Comparison of ENCODE assay signal across 8 cellular contexts in genomic region chr15:40906101-40906946, GRCh38. TPM values are rescaled to one million over a fixed set of nuclear protein-coding genes. Genes with fewer than 3 reads are reported as not detected.
A peak's percentile ranks its signal among the peaks of the same experiment; 100 is the strongest.
DNase-seq lines count a peak whose midpoint lies in the region; ATAC-seq and TF ChIP-seq lines count a peak whose summit lies in the region.

No MANE protein-coding gene starts in this region.

- peak overlapping the region; percentile 88 to 97 for H3K27ac ChIP-seq in lung (ENCODE audit: low read depth in 1 of 2, low read length in 1 of 2)

- H3K27me3 Mint-ChIP-seq in activated CD4-positive, alpha-beta memory T cell treated with anti-CD3 and anti-CD28 coated beads for 36 hours = no peaks in the 10 kb centered on the region

- H3K36me3 Mint-ChIP-seq in activated CD4-positive, alpha-beta memory T cell treated with anti-CD3 and anti-CD28 coated beads for 36 hours = peaks cover 12% of the 10 kb centered on the region

- H3K36me3 ChIP-seq in lung (ENCODE audit: control insufficient read depth in 2 of 2, insufficient read depth in 2 of 2, low read length in 2 of 2) = peaks cover 12 to 21% of the 10 kb centered on the region in 2 donors

- intact Hi-C loops in activated CD4-positive, alpha-beta memory T cell treated with anti-CD3 and anti-CD28 coated beads for 36 hours (cut with micrococcal nuclease) = loop anchor here (2.0 kb wide), 2 partner anchors 20 to 46 kb away; partner anchors contain the start of gene CHAC1

- POLR2A ChIA-PET in activated CD4-positive, alpha-beta memory T cell treated with anti-CD3 and anti-CD28 coated beads for 36 hours (lab: Charles Lee) = interaction anchor here (1.0 to 3.8 kb wide), 5 partner anchors 12 to 210 kb away, joined by 3 to 15 read pairs (median 6); partner anchors contain the start of genes CHAC1 and VPS18

- no peaks in the 10 kb centered on the region for H3K27me3 ChIP-seq in lung (ENCODE audit: control insufficient read depth, insufficient read depth)

- no peak overlapping the region for H3K27ac Mint-ChIP-seq in activated CD4-positive, alpha-beta memory T cell treated with anti-CD3 and anti-CD28 coated beads for 36 hours

- peak; percentile 59 for TF ChIP-seq CTCF in lung (IDR thresholded peaks at IDR 0.05; ENCODE audit: control extremely low read depth, extremely low read depth)

- H3K4me1 ChIP-seq in lung (ENCODE audit: control insufficient read depth in 2 of 2, insufficient read depth in 2 of 2, low read length in 2 of 2) = peaks cover 6 to 36% of the 10 kb centered on the region in 2 donors

- H3K9me3 Mint-ChIP-seq in activated CD4-positive, alpha-beta memory T cell treated with anti-CD3 and anti-CD28 coated beads for 36 hours = no peaks in the 10 kb centered on the region

- H3K4me1 Mint-ChIP-seq in activated CD4-positive, alpha-beta memory T cell treated with anti-CD3 and anti-CD28 coated beads for 36 hours (ENCODE audit: low read depth) = peaks cover 17% of the 10 kb centered on the region

- peak; percentile 95 for DNase-seq in AG08395 (ENCODE audit: low spot score)
- peak; percentile 36 to 91 for DNase-seq in NCI-H526 (lab: John Stamatoyannopoulos, UW)
- peak; percentile 88 for DNase-seq in activated CD4-positive, alpha-beta memory T cell treated with anti-CD3 and anti-CD28 coated beads for 36 hours
- peak; percentile 94 for DNase-seq in ecto neural progenitor cell (ENCODE audit: low spot score)
- peak; percentile 91 for DNase-seq in lung (ENCODE audit: low spot score)
- DNase-seq in stimulated activated CD4-positive, alpha-beta T cell treated with anti-CD3 and anti-CD28 coated beads, TNF-alpha, amount 100 ng/mL, for 24 hours (ENCODE audit: low read depth in 3 of 3) = peak; percentile 54 to 81 (median 67)

- no peaks in the 10 kb centered on the region for H3K9me3 ChIP-seq in lung (ENCODE audit: control insufficient read depth in 2 of 2, insufficient read depth in 1 of 2, low read length in 1 of 2)

- H3K4me3 Mint-ChIP-seq in activated CD4-positive, alpha-beta memory T cell treated with anti-CD3 and anti-CD28 coated beads for 36 hours = peak overlapping the region; percentile 77

- peak overlapping the region; percentile 27 for H3K4me3 ChIP-seq in lung

- 2 to 3% methylated on average over 27 to 35 of the region's 35 CpGs for WGBS in lung, 2 donors

- peak; percentile 70 for ATAC-seq in GM19025 (IDR thresholded peaks at IDR 0.05; ENCODE audit: low read depth, unreplicated experiment)
- ATAC-seq in HG03432 (IDR thresholded peaks at IDR 0.05; ENCODE audit: unreplicated experiment) = peak; percentile 65
- peak; percentile 84 for ATAC-seq in lung (ENCODE audit: insufficient read depth, low FRiP score)

- CTCF ChIA-PET in activated CD4-positive, alpha-beta memory T cell treated with anti-CD3 and anti-CD28 coated beads for 36 hours (lab: Charles Lee) = interaction anchor here (0.6 to 9.0 kb wide), 28 partner anchors 10 to 1321 kb away, joined by 3 to 103 read pairs (median 5); partner anchors contain the start of genes CHAC1, CHP1, DLL4 and RHOV

RNA-seq across cellular contexts. Expression of gene VPS18, which starts 12.1 kb away (rescaled TPM):
- 1 to 10 TPM; 7.8 to 8.8 TPM for total RNA-seq in activated CD4-positive, alpha-beta memory T cell treated with anti-CD3 and anti-CD28 coated beads for 36 hours
- total RNA-seq in lung = 10 to 100 TPM; 19.0 to 31.5 TPM
- polyA plus RNA-seq in lung = 10 to 100 TPM; 16.1 to 23.3 TPM

RNA-seq across cellular contexts. Expression of gene DLL4, which starts 22.8 kb away (rescaled TPM):
- not detected for total RNA-seq in activated CD4-positive, alpha-beta memory T cell treated with anti-CD3 and anti-CD28 coated beads for 36 hours
- total RNA-seq in lung = 10 to 100 TPM; 17.9 to 31.8 TPM
- polyA plus RNA-seq in lung = 10 to 100 TPM; 11.8 to 16.3 TPM

RNA-seq across cellular contexts. Expression of gene RHOV, which starts 32.3 kb away (rescaled TPM):
- under 1 TPM; 0.29 to 0.53 TPM for total RNA-seq in activated CD4-positive, alpha-beta memory T cell treated with anti-CD3 and anti-CD28 coated beads for 36 hours
- total RNA-seq in lung = 1 to 10 TPM; 2.1 to 8.5 TPM
- polyA plus RNA-seq in lung = 1 to 10 TPM; 3.2 to 5.3 TPM

RNA-seq across cellular contexts. Expression of gene CHAC1, which starts 46.9 kb away (rescaled TPM):
- total RNA-seq in activated CD4-positive, alpha-beta memory T cell treated with anti-CD3 and anti-CD28 coated beads for 36 hours = 10 to 100 TPM; 21.6 to 22.3 TPM
- total RNA-seq in lung = 10 to 100 TPM in 1 of 2 donors, under 1 TPM in 1; 0.17 to 11.6 TPM
- 10 to 100 TPM; 11.6 to 11.9 TPM for polyA plus RNA-seq in lung

Comparison
In these comparisons a context has a peak if more than half of its experiments do, and no peak if none do; other contexts are left out.
1. Peak in every context shown above with its lines: DNase-seq, ATAC-seq, H3K4me3 ChIP-seq and H3K27ac ChIP-seq.
2. RNA of gene DLL4, which starts 22.8 kb away (total RNA-seq): 17.9 to 31.8 TPM in lung; not detected in activated CD4-positive, alpha-beta memory T cell treated with anti-CD3 and anti-CD28 coated beads for 36 hours; every median in the first group is over 10 times any median in the second.